1 cellular context compared by ENCODE assay signal in the genomic region with DNA sequence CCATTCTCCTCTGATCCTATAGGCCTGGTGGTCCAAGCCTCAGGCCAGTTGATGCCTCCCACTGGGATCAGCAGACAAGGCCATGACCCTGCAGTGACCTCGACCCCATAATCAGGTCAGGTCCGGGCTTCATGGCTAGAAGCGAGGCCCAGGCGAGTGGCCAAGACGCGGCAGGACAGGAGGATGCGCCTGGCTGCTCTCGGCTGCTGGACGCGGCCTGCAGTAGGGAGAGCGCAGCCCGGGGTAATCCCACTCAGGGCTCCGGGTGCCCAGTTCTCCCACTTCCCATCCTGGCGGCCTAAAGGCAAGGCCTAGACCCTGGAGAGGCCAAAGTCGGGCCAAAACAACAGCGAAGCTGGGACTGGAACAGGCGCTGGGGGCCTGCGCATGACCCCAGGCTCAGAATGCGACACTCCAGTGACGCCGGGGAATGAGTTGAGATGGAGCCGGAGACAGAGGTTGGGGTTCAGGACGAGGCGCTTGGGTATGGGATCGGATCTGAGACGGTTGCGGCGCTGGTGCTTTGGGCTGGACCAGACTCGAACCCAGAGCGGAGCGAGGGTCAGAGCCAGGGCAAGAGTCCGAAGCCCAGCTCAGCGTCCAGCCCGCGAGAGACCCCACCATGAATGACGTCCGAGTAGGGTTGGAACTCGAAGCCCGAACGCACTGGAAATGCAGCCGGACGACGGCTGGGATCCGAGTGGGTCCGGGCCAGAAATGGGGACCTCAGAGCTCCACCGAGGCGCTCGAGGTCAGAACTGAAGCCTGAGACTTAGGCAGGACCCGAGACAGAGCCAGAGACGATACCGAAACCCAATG.
TF ChIP-seq lines count a peak whose summit lies in the region.

No MANE protein-coding gene starts in this region.

TF ChIP-seq in H1, 55 proteins besides CTCF, POLR2A, EP300 and RAD21:
- TF ChIP-seq KDM5A (IDR thresholded peaks at IDR 0.05; ENCODE audit: low read length) = no peak
- TF ChIP-seq CBX8 (IDR thresholded peaks at IDR 0.05; ENCODE audit: borderline replicate concordance, low read depth, low read length) = no peak
- peak; percentile 97; the same call in 1 of the 2 replicates for TF ChIP-seq SUZ12 (IDR thresholded peaks at IDR 0.05; ENCODE audit: low read length)
- TF ChIP-seq, protein P1, sequence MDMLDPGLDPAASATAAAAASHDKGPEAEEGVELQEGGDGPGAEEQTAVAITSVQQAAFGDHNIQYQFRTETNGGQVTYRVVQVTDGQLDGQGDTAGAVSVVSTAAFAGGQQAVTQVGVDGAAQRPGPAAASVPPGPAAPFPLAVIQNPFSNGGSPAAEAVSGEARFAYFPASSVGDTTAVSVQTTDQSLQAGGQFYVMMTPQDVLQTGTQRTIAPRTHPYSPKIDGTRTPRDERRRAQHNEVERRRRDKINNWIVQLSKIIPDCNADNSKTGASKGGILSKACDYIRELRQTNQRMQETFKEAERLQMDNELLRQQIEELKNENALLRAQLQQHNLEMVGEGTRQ (IDR thresholded peaks at IDR 0.05; ENCODE audit: low read length) = no peak
- no peak for TF ChIP-seq JUND (IDR thresholded peaks at IDR 0.05; ENCODE audit: low read length)
- TF ChIP-seq, protein P2, sequence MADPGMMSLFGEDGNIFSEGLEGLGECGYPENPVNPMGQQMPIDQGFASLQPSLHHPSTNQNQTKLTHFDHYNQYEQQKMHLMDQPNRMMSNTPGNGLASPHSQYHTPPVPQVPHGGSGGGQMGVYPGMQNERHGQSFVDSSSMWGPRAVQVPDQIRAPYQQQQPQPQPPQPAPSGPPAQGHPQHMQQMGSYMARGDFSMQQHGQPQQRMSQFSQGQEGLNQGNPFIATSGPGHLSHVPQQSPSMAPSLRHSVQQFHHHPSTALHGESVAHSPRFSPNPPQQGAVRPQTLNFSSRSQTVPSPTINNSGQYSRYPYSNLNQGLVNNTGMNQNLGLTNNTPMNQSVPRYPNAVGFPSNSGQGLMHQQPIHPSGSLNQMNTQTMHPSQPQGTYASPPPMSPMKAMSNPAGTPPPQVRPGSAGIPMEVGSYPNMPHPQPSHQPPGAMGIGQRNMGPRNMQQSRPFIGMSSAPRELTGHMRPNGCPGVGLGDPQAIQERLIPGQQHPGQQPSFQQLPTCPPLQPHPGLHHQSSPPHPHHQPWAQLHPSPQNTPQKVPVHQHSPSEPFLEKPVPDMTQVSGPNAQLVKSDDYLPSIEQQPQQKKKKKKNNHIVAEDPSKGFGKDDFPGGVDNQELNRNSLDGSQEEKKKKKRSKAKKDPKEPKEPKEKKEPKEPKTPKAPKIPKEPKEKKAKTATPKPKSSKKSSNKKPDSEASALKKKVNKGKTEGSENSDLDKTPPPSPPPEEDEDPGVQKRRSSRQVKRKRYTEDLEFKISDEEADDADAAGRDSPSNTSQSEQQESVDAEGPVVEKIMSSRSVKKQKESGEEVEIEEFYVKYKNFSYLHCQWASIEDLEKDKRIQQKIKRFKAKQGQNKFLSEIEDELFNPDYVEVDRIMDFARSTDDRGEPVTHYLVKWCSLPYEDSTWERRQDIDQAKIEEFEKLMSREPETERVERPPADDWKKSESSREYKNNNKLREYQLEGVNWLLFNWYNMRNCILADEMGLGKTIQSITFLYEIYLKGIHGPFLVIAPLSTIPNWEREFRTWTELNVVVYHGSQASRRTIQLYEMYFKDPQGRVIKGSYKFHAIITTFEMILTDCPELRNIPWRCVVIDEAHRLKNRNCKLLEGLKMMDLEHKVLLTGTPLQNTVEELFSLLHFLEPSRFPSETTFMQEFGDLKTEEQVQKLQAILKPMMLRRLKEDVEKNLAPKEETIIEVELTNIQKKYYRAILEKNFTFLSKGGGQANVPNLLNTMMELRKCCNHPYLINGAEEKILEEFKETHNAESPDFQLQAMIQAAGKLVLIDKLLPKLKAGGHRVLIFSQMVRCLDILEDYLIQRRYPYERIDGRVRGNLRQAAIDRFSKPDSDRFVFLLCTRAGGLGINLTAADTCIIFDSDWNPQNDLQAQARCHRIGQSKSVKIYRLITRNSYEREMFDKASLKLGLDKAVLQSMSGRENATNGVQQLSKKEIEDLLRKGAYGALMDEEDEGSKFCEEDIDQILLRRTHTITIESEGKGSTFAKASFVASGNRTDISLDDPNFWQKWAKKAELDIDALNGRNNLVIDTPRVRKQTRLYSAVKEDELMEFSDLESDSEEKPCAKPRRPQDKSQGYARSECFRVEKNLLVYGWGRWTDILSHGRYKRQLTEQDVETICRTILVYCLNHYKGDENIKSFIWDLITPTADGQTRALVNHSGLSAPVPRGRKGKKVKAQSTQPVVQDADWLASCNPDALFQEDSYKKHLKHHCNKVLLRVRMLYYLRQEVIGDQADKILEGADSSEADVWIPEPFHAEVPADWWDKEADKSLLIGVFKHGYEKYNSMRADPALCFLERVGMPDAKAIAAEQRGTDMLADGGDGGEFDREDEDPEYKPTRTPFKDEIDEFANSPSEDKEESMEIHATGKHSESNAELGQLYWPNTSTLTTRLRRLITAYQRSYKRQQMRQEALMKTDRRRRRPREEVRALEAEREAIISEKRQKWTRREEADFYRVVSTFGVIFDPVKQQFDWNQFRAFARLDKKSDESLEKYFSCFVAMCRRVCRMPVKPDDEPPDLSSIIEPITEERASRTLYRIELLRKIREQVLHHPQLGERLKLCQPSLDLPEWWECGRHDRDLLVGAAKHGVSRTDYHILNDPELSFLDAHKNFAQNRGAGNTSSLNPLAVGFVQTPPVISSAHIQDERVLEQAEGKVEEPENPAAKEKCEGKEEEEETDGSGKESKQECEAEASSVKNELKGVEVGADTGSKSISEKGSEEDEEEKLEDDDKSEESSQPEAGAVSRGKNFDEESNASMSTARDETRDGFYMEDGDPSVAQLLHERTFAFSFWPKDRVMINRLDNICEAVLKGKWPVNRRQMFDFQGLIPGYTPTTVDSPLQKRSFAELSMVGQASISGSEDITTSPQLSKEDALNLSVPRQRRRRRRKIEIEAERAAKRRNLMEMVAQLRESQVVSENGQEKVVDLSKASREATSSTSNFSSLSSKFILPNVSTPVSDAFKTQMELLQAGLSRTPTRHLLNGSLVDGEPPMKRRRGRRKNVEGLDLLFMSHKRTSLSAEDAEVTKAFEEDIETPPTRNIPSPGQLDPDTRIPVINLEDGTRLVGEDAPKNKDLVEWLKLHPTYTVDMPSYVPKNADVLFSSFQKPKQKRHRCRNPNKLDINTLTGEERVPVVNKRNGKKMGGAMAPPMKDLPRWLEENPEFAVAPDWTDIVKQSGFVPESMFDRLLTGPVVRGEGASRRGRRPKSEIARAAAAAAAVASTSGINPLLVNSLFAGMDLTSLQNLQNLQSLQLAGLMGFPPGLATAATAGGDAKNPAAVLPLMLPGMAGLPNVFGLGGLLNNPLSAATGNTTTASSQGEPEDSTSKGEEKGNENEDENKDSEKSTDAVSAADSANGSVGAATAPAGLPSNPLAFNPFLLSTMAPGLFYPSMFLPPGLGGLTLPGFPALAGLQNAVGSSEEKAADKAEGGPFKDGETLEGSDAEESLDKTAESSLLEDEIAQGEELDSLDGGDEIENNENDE (IDR thresholded peaks at IDR 0.05; ENCODE audit: insufficient replicate concordance, low read length) = no peak
- TF ChIP-seq RNF2 (IDR thresholded peaks at IDR 0.05; ENCODE audit: borderline replicate concordance, low read depth, low read length, missing control alignments, poor library complexity, severe bottlenecking) = peak; percentile 25
- TF ChIP-seq TAF1 (IDR thresholded peaks at IDR 0.05; ENCODE audit: low read depth, low read length) = no peak
- peak; percentile 65 for TF ChIP-seq KDM4A (IDR thresholded peaks at IDR 0.05; ENCODE audit: low read depth, low read length, severe bottlenecking)
- no peak for TF ChIP-seq TCF12 (IDR thresholded peaks at IDR 0.05; ENCODE audit: low read depth, low read length)
TF ChIP-seq in H1: peak in this region for 3.
